ENCODE assay signal across 8 cellular contexts in the genomic region with DNA sequence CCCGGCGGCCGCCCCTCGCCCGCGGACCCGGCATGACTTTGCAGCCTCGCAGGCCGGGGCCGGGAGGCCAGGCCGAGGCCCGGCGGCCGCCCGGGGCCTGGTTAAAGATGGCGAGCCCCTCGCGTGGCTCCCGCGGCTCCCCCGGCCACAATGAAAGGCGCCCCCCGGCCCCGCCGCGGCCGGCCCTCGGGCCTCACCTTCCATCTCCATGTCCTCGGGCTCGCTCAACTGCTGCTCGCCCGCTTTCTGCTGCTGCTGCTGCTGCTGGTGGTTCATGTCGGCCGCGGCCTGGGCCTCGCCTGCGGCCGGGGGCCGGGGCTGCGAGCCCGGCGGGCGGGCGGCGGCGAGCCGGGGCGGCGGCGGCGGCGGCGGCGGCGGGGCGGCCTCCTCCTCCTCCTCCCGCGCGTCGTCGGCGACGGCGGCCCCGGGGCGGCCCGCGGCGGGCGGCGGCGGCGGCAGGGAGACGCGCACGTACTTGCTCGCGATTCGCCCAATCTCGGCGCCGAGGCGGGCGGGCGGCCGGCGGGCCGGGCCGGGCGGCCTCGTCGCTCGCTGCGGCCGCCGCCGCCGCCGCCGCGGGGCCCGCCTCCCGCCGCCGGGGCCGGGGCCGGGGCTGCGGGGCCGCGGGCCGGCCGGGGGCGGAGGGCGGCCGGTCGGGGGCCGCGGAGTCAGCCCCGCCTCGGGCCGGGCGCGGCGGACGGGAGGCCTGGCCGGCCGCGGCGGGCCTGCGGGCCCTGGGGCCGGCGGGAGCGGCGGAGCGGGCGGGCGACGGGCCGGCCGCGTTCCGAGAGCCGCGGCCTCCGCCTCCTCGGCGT. TPM values are rescaled to one million over a fixed set of nuclear protein-coding genes. Genes with fewer than 3 reads are reported as not detected.
DNase-seq lines count a peak whose midpoint lies in the region; ATAC-seq, FAIRE-seq and TF ChIP-seq lines count a peak whose summit lies in the region.

No MANE protein-coding gene starts in this region.

- peaks cover 4% of the 10 kb centered on the region for H3K9me1 ChIP-seq in endothelial cell of umbilical vein (replicated peaks; ENCODE audit: control insufficient read depth, extremely low read depth, insufficient read depth, low read length)

- no peak for TF ChIP-seq POLR2A in endothelial cell of umbilical vein (IDR thresholded peaks at IDR 0.05; ENCODE audit: low read depth, low read length)

- ATAC-seq in GM21737 (IDR thresholded peaks at IDR 0.05; ENCODE audit: unreplicated experiment) = peak; percentile 2
- peak; percentile 41 for ATAC-seq in omental fat pad (ENCODE audit: low FRiP score)

- H4K20me1 ChIP-seq in endothelial cell of umbilical vein (replicated peaks; ENCODE audit: control insufficient read depth, extremely low read depth, insufficient read depth, low read length) = peaks cover 3% of the 10 kb centered on the region

- H3K79me2 ChIP-seq in endothelial cell of umbilical vein (ENCODE audit: control insufficient read depth, insufficient read depth, low read length) = peaks cover 49% of the 10 kb centered on the region

- intact Hi-C loops in endothelial cell of umbilical vein (cut with micrococcal nuclease) = loop anchor here (5.0 kb wide), 1 partner anchor 84 kb away; no protein-coding TSS in a partner anchor

- POLR2A ChIA-PET in BJ (lab: Charles Lee) (no interaction called here), endothelial cell of umbilical vein (lab: Charles Lee) (no interaction called here)

- peak overlapping the region; percentile 51 for H3K27ac ChIP-seq in endothelial cell of umbilical vein (ENCODE audit: insufficient read depth, low read depth, low read length)

- H3K27me3 ChIP-seq in BJ (ENCODE audit: control insufficient read depth, insufficient read depth, low read length) (no peaks in the 10 kb centered on the region), endothelial cell of umbilical vein (ENCODE audit: control insufficient read depth in 2 of 2, insufficient read depth in 2 of 2, low read length in 2 of 2) (no peaks in the 10 kb centered on the region)

- H3K4me3 ChIP-seq in BJ (ENCODE audit: low read depth, low read length) = peak overlapping the region; percentile 80
- H3K4me3 ChIP-seq in endothelial cell of umbilical vein (replicated peaks in 1 of 3; ENCODE audit: insufficient read depth in 1 of 3, low read depth in 1 of 3, low read length in 3 of 3) = peak overlapping the region; percentile 45 to 82 (median 55)

- no TSS peak for BruUV-seq in endothelial cell of umbilical vein (replicated peaks; lab: Mats Ljungman, UMichigan)

- peak overlapping the region; percentile 89 for H3K9ac ChIP-seq in endothelial cell of umbilical vein (replicated peaks; ENCODE audit: extremely low read depth, insufficient read depth, low read length)

- FAIRE-seq in endothelial cell of umbilical vein (lab: Jason Lieb, UNC) = no peak

- CTCF ChIA-PET in BJ (lab: Yijun Ruan, JAX) = interaction anchor here (0.7 kb wide), 1 partner anchor 70 kb away, joined by 3 read pairs; no protein-coding TSS in a partner anchor
- CTCF ChIA-PET in endothelial cell of umbilical vein (lab: Charles Lee) = interaction anchor here (1.2 to 1.7 kb wide), 3 partner anchors 46 to 171 kb away, joined by 3 to 10 read pairs (median 3); no protein-coding TSS in a partner anchor

- H3K9me3 ChIP-seq in endothelial cell of umbilical vein (replicated peaks; ENCODE audit: control insufficient read depth, insufficient read depth, low read length) = no peaks in the 10 kb centered on the region

- H3K4me1 ChIP-seq in endothelial cell of umbilical vein (ENCODE audit: control insufficient read depth, extremely low read depth, insufficient read depth, low read length) = peaks cover 42% of the 10 kb centered on the region

- DNase-seq in BJ (ENCODE audit: low read depth) = no peak
- DNase-seq in RPMI8226 = peak; percentile 29
- DNase-seq in endothelial cell of umbilical vein (ENCODE audit: low read depth, low spot score) = no peak
- no peak for DNase-seq in omental fat pad (ENCODE audit: low spot score)
- no peak for DNase-seq in middle frontal gyrus (ENCODE audit: extremely low spot score, low spot score)
- no peak for DNase-seq in activated CD8-positive, alpha-beta memory T cell treated with anti-CD3 and anti-CD28 coated beads, Interleukin-2, amount 50 U/mL, for 4 hours
- DNase-seq in NCI-H2171 treated with DMSO at 0.1 percent for 48 hours (lab: John Stamatoyannopoulos, UW) = no peak

- TF ChIP-seq CTCF in BJ (IDR thresholded peaks at IDR 0.05; ENCODE audit: insufficient read depth, low read depth, low read length) (no peak), endothelial cell of umbilical vein (IDR thresholded peaks at IDR 0.05; ENCODE audit: extremely low read depth in 1 of 2, insufficient read depth in 1 of 2, low read depth in 1 of 2, low read length in 2 of 2) (no peak), omental fat pad (IDR thresholded peaks at IDR 0.05) (no peak)

- H3K36me3 ChIP-seq in BJ (ENCODE audit: control insufficient read depth, insufficient read depth, low read length) (peaks cover 1% of the 10 kb centered on the region; the same call in 1 of the 2 replicates), endothelial cell of umbilical vein (ENCODE audit: control insufficient read depth in 2 of 2, extremely low read depth in 1 of 2, insufficient read depth in 2 of 2, low read length in 2 of 2) (no peaks in the 10 kb centered on the region)

- H3K4me2 ChIP-seq in endothelial cell of umbilical vein (ENCODE audit: insufficient read depth, low read length) = peak overlapping the region; percentile 94

- no peak overlapping the region for H2AFZ ChIP-seq in endothelial cell of umbilical vein (ENCODE audit: low read depth, low read length)

- dilution Hi-C loops in endothelial cell of umbilical vein (cut with MboI; ENCODE audit: extremely low pct_ligation_motif_present, low sequenced_read_pairs) = no loop called here

TF ChIP-seq in endothelial cell of umbilical vein, 7 proteins besides CTCF, POLR2A, EP300 and RAD21:
- TF ChIP-seq JUN (IDR thresholded peaks at IDR 0.05; ENCODE audit: borderline replicate concordance, insufficient read depth, insufficient read length, low read depth) = no peak
- TF ChIP-seq POLR2AphosphoS5 (IDR thresholded peaks at IDR 0.05; ENCODE audit: insufficient read depth, low read depth, low read length) = no peak
- no peak for TF ChIP-seq GATA2 (IDR thresholded peaks at IDR 0.05; ENCODE audit: insufficient read depth, insufficient read length, low read depth, low read length)
- TF ChIP-seq FOS (IDR thresholded peaks at IDR 0.05; ENCODE audit: borderline replicate concordance, insufficient read depth, low read length) = no peak
- no peak for TF ChIP-seq MAX (IDR thresholded peaks at IDR 0.05; ENCODE audit: insufficient read depth, insufficient read length)
- no peak for TF ChIP-seq MYC (IDR thresholded peaks at IDR 0.05; ENCODE audit: low read depth, low read length)
- no peak for TF ChIP-seq EZH2 (IDR thresholded peaks at IDR 0.05; ENCODE audit: borderline replicate concordance, low read depth, low read length, severe bottlenecking)

RNA-seq across cellular contexts. Expression of gene USP7, which starts 0.5 kb away (rescaled TPM):
- 17.2 and 18.2 TPM in 2 replicates for polyA plus RNA-seq in BJ (2011; rRNA removed)
- 80.9 and 109 TPM in 2 replicates for polyA minus RNA-seq in BJ (2011; rRNA and poly(A)+ RNA removed)
- total RNA-seq in endothelial cell of umbilical vein = 130 and 138 TPM in 2 replicates
- 12.3 and 17.7 TPM in 2 replicates for polyA plus RNA-seq in endothelial cell of umbilical vein
- 14.4 and 15.5 TPM in 2 replicates for polyA plus RNA-seq in endothelial cell of umbilical vein (2011; cell fraction: cytosol; rRNA removed)
- polyA plus RNA-seq in endothelial cell of umbilical vein (2011; cell fraction: nucleus; rRNA removed) = 96.4 and 103 TPM in 2 replicates
- polyA plus RNA-seq in endothelial cell of umbilical vein (2012) = 84.4 and 115 TPM in 2 replicates
- 116 and 129 TPM in 2 replicates for polyA minus RNA-seq in endothelial cell of umbilical vein
- 21.5 TPM for polyA minus RNA-seq in endothelial cell of umbilical vein (2011; cell fraction: cytosol; rRNA and poly(A)+ RNA removed)
- polyA minus RNA-seq in endothelial cell of umbilical vein (2011; cell fraction: nucleus; rRNA and poly(A)+ RNA removed) = 144 and 192 TPM in 2 replicates
- 100 to 1,000 TPM in 2 of 4 donors, 10 to 100 TPM in 2; 71.2 to 138 (median 97.0) TPM for total RNA-seq in omental fat pad
